21 cellular contexts compared by ENCODE assay signal in genomic region chr2:126787278-126787677, GRCh38.
A peak's percentile ranks its signal among the peaks of the same experiment; 100 is the strongest.
DNase-seq lines count a peak whose midpoint lies in the region; ATAC-seq and TF ChIP-seq lines count a peak whose summit lies in the region.
"Had no signal": no experiment of that assay in that cellular context is flagged by ENCODE, and none has a peak within 500 bp of the region (broad histone marks: within the 10 kb centered on the region; RNA-seq: fewer than 3 reads in every experiment).

No MANE protein-coding gene starts in this region.

- intact Hi-C loops in natural killer cell (cut with micrococcal nuclease), result no loop called here

- H3K23ac ChIP-seq in neuronal stem cell (ENCODE audit: low read depth, low read length, poor library complexity), result no peak overlapping the region

- H3K4me1 ChIP-seq in neuronal stem cell (ENCODE audit: control insufficient read depth in 2 of 2, insufficient read depth in 1 of 2, low read depth in 1 of 2, low read length in 2 of 2), result peaks cover 0 to 5% of the 10 kb centered on the region in 2 donors
- H3K4me1 ChIP-seq in suprapubic skin, result no peaks in the 10 kb centered on the region
- H3K4me1 ChIP-seq: A549, BE2C, HAP-1 had no signal

- DNase-seq in natural killer cell treated with Interleukin-12 subunit alpha and Interleukin-12 subunit beta and Interleukin-15 and Interleukin-18, amount 100 ng/mL, for 72 hours (ENCODE audit: low spot score), result peak; percentile 12
- no peak for DNase-seq in natural killer cell
- DNase-seq in neuronal stem cell (ENCODE audit: low spot score), result no peak
- DNase-seq in suprapubic skin (ENCODE audit: low spot score in 2 of 2), result peak; percentile 20 to 58
- no peak for DNase-seq in mesothelial cell of epicardium (ENCODE audit: low spot score in 2 of 2, unreplicated experiment in 2 of 2)
- DNase-seq: 8988T; ACHN; AML-193; BE2C; Calu3; CD4-positive, alpha-beta memory T cell; COR-L47; DMS53; DMS79 treated with DMSO at 0.1 percent for 48 hours; GF-D8; GOT3; HFFc6 had no signal

- no CpG with 5 or more reads among the region's 4 CpGs for WGBS in neuronal stem cell (ENCODE audit: extremely low coverage in 2 of 2, insufficient read length in 2 of 2, insufficient replicate concordance in 1 of 2), 2 donors
- WGBS in suprapubic skin, result 82% methylated on average over 4 of the region's 4 CpGs

- H3K9me3 ChIP-seq in neuronal stem cell (replicated peaks in 1 of 2; ENCODE audit: control insufficient read depth in 2 of 2, insufficient read depth in 1 of 2, low read depth in 1 of 2, low read length in 2 of 2) (no peaks in the 10 kb centered on the region), suprapubic skin (no peaks in the 10 kb centered on the region)
- H3K9me3 ChIP-seq: A549; BE2C; BLaER1 treated with 17β-estradiol and CSF1 and Interleukin-3, amounts not matched to agents 10 nM and 100 nM; HAP-1 had no signal

- peak overlapping the region; percentile 54 for H2AK5ac ChIP-seq in neuronal stem cell (ENCODE audit: low read depth, low read length)

- H3K79me1 ChIP-seq in neuronal stem cell (ENCODE audit: low read depth, low read length), result no peaks in the 10 kb centered on the region

- no peak overlapping the region for H3K4ac ChIP-seq in neuronal stem cell (ENCODE audit: low read length)

- H3K4me1 Mint-ChIP-seq in natural killer cell treated with Interleukin-12 subunit alpha and Interleukin-12 subunit beta and Interleukin-15 and Interleukin-18, amount 100 ng/mL, for 72 hours (ENCODE audit: low read depth in 2 of 2), result no peaks in the 10 kb centered on the region
- H3K4me1 Mint-ChIP-seq in natural killer cell (no peaks in the 10 kb centered on the region), mesothelial cell of epicardium (no peaks in the 10 kb centered on the region)
- H3K4me1 Mint-ChIP-seq: CD4-positive, alpha-beta memory T cell had no signal

- no peak overlapping the region for H3K4me3 ChIP-seq in neuronal stem cell (ENCODE audit: low read length in 2 of 2)
- H3K4me3 ChIP-seq in suprapubic skin, result no peak overlapping the region
- H3K4me3 ChIP-seq: A549; BLaER1 treated with 17β-estradiol and CSF1 and Interleukin-3, amounts not matched to agents 10 nM and 100 nM; HAP-1 had no signal

- TF ChIP-seq CTCF in natural killer cell (IDR thresholded peaks at IDR 0.05), result no peak
- TF ChIP-seq CTCF in suprapubic skin (IDR thresholded peaks at IDR 0.05), result no peak
- no peak for TF ChIP-seq CTCF in mesothelial cell of epicardium (IDR thresholded peaks at IDR 0.05; ENCODE audit: unreplicated experiment)

- ATAC-seq in natural killer cell treated with Interleukin-12 subunit alpha and Interleukin-12 subunit beta and Interleukin-15 and Interleukin-18, amount 100 ng/mL, for 72 hours, result no peak
- ATAC-seq in natural killer cell (no peak), GM21528 (IDR thresholded peaks at IDR 0.05; ENCODE audit: low FRiP score, unreplicated experiment) (no peak)
- ATAC-seq: A549 had no signal

- no peak overlapping the region for H2AFZ ChIP-seq in neuronal stem cell (ENCODE audit: low read length)

- no peak overlapping the region for H2BK120ac ChIP-seq in neuronal stem cell (ENCODE audit: low read depth, low read length)

- no peak overlapping the region for H3K4me3 Mint-ChIP-seq in natural killer cell treated with Interleukin-12 subunit alpha and Interleukin-12 subunit beta and Interleukin-15 and Interleukin-18, amount 100 ng/mL, for 72 hours
- H3K4me3 Mint-ChIP-seq in natural killer cell (no peak overlapping the region), mesothelial cell of epicardium (no peak overlapping the region)
- H3K4me3 Mint-ChIP-seq: CD4-positive, alpha-beta memory T cell; HFFc6 had no signal

- no peaks in the 10 kb centered on the region for H3K27me3 Mint-ChIP-seq in natural killer cell treated with Interleukin-12 subunit alpha and Interleukin-12 subunit beta and Interleukin-15 and Interleukin-18, amount 100 ng/mL, for 72 hours
- H3K27me3 Mint-ChIP-seq in natural killer cell (ENCODE audit: low read depth in 2 of 2) (peaks cover 0 to 2% of the 10 kb centered on the region in 2 donors), mesothelial cell of epicardium (ENCODE audit: low read depth) (peaks cover 52% of the 10 kb centered on the region)

- H3K9me3 Mint-ChIP-seq in natural killer cell treated with Interleukin-12 subunit alpha and Interleukin-12 subunit beta and Interleukin-15 and Interleukin-18, amount 100 ng/mL, for 72 hours, result no peaks in the 10 kb centered on the region
- H3K9me3 Mint-ChIP-seq in natural killer cell (no peaks in the 10 kb centered on the region), mesothelial cell of epicardium (no peaks in the 10 kb centered on the region)
- H3K9me3 Mint-ChIP-seq: CD4-positive, alpha-beta memory T cell; HFFc6 had no signal

- no peak overlapping the region for H2BK12ac ChIP-seq in neuronal stem cell (ENCODE audit: low read length)

- no peak for TF ChIP-seq POLR2A in suprapubic skin (IDR thresholded peaks at IDR 0.05)

- no peak overlapping the region for H2BK5ac ChIP-seq in neuronal stem cell (ENCODE audit: low read length)

- no peak overlapping the region for H3K27ac Mint-ChIP-seq in natural killer cell treated with Interleukin-12 subunit alpha and Interleukin-12 subunit beta and Interleukin-15 and Interleukin-18, amount 100 ng/mL, for 72 hours
- H3K27ac Mint-ChIP-seq in natural killer cell, result no peak overlapping the region
- H3K27ac Mint-ChIP-seq in mesothelial cell of epicardium, result no peak overlapping the region
- H3K27ac Mint-ChIP-seq: CD4-positive, alpha-beta memory T cell; HFFc6 had no signal

- peak overlapping the region; percentile 16 for H3K18ac ChIP-seq in neuronal stem cell (ENCODE audit: low read length)

- no peak overlapping the region for H3K4me2 ChIP-seq in neuronal stem cell (ENCODE audit: insufficient read depth, low read length, poor library complexity, severe bottlenecking)
- H3K4me2 ChIP-seq: A549; BLaER1 treated with 17β-estradiol and CSF1 and Interleukin-3, amounts not matched to agents 10 nM and 100 nM had no signal

- H3K36me3 ChIP-seq in neuronal stem cell (replicated peaks in 1 of 2; ENCODE audit: control insufficient read depth in 2 of 2, insufficient read depth in 2 of 2, low read length in 2 of 2) (no peaks in the 10 kb centered on the region), suprapubic skin (no peaks in the 10 kb centered on the region)
- H3K36me3 ChIP-seq: BE2C; BLaER1 treated with 17β-estradiol and CSF1 and Interleukin-3, amounts not matched to agents 10 nM and 100 nM; HAP-1 had no signal

- peak overlapping the region; percentile 45 for H4K8ac ChIP-seq in neuronal stem cell (ENCODE audit: low read depth, low read length)

- H2BK15ac ChIP-seq in neuronal stem cell (ENCODE audit: low read length), result no peak overlapping the region

- H4K91ac ChIP-seq in neuronal stem cell (ENCODE audit: low read depth, low read length, poor library complexity), result no peak overlapping the region

- H3K27me3 ChIP-seq in neuronal stem cell (ENCODE audit: control insufficient read depth in 3 of 3, insufficient read depth in 3 of 3, low read depth in 1 of 3, low read length in 3 of 3) (no peaks in the 10 kb centered on the region), suprapubic skin (peaks cover 15% of the 10 kb centered on the region)
- H3K27me3 ChIP-seq: BE2C; BLaER1 treated with 17β-estradiol and CSF1 and Interleukin-3, amounts not matched to agents 10 nM and 100 nM had no signal

- no peak for TF ChIP-seq EP300 in suprapubic skin (IDR thresholded peaks at IDR 0.05)

- no peak overlapping the region for H3K14ac ChIP-seq in neuronal stem cell (ENCODE audit: low read length)

- H3K27ac ChIP-seq in neuronal stem cell (replicated peaks; ENCODE audit: low read length) (no peak overlapping the region), suprapubic skin (no peak overlapping the region)
- H3K27ac ChIP-seq: A549; BLaER1 treated with 17β-estradiol and CSF1 and Interleukin-3, amounts not matched to agents 10 nM and 100 nM had no signal

- H3K9ac ChIP-seq in neuronal stem cell (ENCODE audit: low read depth, low read length, poor library complexity), result no peak overlapping the region
- H3K9ac ChIP-seq: BLaER1 treated with 17β-estradiol and CSF1 and Interleukin-3, amounts not matched to agents 10 nM and 100 nM had no signal

- H3K36me3 Mint-ChIP-seq in natural killer cell treated with Interleukin-12 subunit alpha and Interleukin-12 subunit beta and Interleukin-15 and Interleukin-18, amount 100 ng/mL, for 72 hours, result no peaks in the 10 kb centered on the region
- H3K36me3 Mint-ChIP-seq in natural killer cell (no peaks in the 10 kb centered on the region), mesothelial cell of epicardium (no peaks in the 10 kb centered on the region)
- H3K36me3 Mint-ChIP-seq: CD4-positive, alpha-beta memory T cell had no signal

Comparison
In these comparisons a context has a peak if more than half of its experiments do, and no peak if none do; other contexts are left out.
1. DNase-seq: peak in natural killer cell treated with Interleukin-12 subunit alpha and Interleukin-12 subunit beta and Interleukin-15 and Interleukin-18, amount 100 ng/mL, for 72 hours (single experiment) and suprapubic skin (2 of 2); none in natural killer cell (single experiment), neuronal stem cell (single experiment) and mesothelial cell of epicardium (0 of 2).